ENCODE assay signal across 17 cellular contexts in genomic region chr3:129384594-129385323, GRCh38. TPM values are rescaled to one million over a fixed set of nuclear protein-coding genes. Genes with fewer than 3 reads are reported as not detected.
DNase-seq lines count a peak whose midpoint lies in the region; ATAC-seq, FAIRE-seq and TF ChIP-seq lines count a peak whose summit lies in the region.
"Had no signal": no experiment of that assay in that cellular context is flagged by ENCODE, and none has a peak within 500 bp of the region (broad histone marks: within the 10 kb centered on the region; RNA-seq: fewer than 3 reads in every experiment).

No MANE protein-coding gene starts in this region.

- no peaks in the 10 kb centered on the region for H3K9me3 Mint-ChIP-seq in activated CD8-positive, alpha-beta T cell treated with anti-CD3 and anti-CD28 coated beads for 36 hours
- no peaks in the 10 kb centered on the region for H3K9me3 Mint-ChIP-seq in activated CD8-positive, alpha-beta T cell treated with anti-CD3 and anti-CD28 coated beads, Interleukin-2, amount 10 ng/mL, durations not matched to agents 7 days and 5 days (ENCODE audit: insufficient read depth)
- no peaks in the 10 kb centered on the region for H3K9me3 Mint-ChIP-seq in effector memory CD8-positive, alpha-beta T cell
- H3K9me3 Mint-ChIP-seq: CD4-positive, alpha-beta memory T cell had no signal

- no peak overlapping the region for H3K4me3 ChIP-seq in neuronal stem cell (ENCODE audit: low read length in 2 of 2)

- H3K23ac ChIP-seq in neuronal stem cell (ENCODE audit: low read depth, low read length, poor library complexity): no peak overlapping the region

- H2BK120ac ChIP-seq in neuronal stem cell (ENCODE audit: low read depth, low read length): no peak overlapping the region

- H2BK15ac ChIP-seq in neuronal stem cell (ENCODE audit: low read length): no peak overlapping the region

- no peak overlapping the region for H2AK5ac ChIP-seq in neuronal stem cell (ENCODE audit: low read depth, low read length)

- no peak overlapping the region for H3K4me3 Mint-ChIP-seq in activated CD8-positive, alpha-beta T cell treated with anti-CD3 and anti-CD28 coated beads for 36 hours
- H3K4me3 Mint-ChIP-seq in activated CD8-positive, alpha-beta T cell treated with anti-CD3 and anti-CD28 coated beads, Interleukin-2, amount 10 ng/mL, durations not matched to agents 7 days and 5 days: no peak overlapping the region
- H3K4me3 Mint-ChIP-seq in effector memory CD8-positive, alpha-beta T cell: no peak overlapping the region

- H3K27ac ChIP-seq in neuronal stem cell (replicated peaks; ENCODE audit: low read length): no peak overlapping the region

- H3K27me3 ChIP-seq in neuronal stem cell (ENCODE audit: control insufficient read depth in 3 of 3, insufficient read depth in 3 of 3, low read depth in 1 of 3, low read length in 3 of 3): no peaks in the 10 kb centered on the region

- H2BK5ac ChIP-seq in neuronal stem cell (ENCODE audit: low read length): no peak overlapping the region

- no peak overlapping the region for H4K8ac ChIP-seq in neuronal stem cell (ENCODE audit: low read depth, low read length)

- no peak overlapping the region for H4K91ac ChIP-seq in neuronal stem cell (ENCODE audit: low read depth, low read length, poor library complexity)

- TF ChIP-seq CTCF in activated CD8-positive, alpha-beta T cell treated with anti-CD3 and anti-CD28 coated beads for 36 hours (IDR thresholded peaks at IDR 0.05): no peak

- H3K36me3 ChIP-seq in neuronal stem cell (replicated peaks in 1 of 2; ENCODE audit: control insufficient read depth in 2 of 2, insufficient read depth in 2 of 2, low read length in 2 of 2): peaks cover 19 to 31% of the 10 kb centered on the region in 2 donors

- FAIRE-seq in GM12892 (lab: Jason Lieb, UNC): no peak
- FAIRE-seq: D721Med had no signal

- H3K9me3 ChIP-seq in neuronal stem cell (replicated peaks in 1 of 2; ENCODE audit: control insufficient read depth in 2 of 2, insufficient read depth in 1 of 2, low read depth in 1 of 2, low read length in 2 of 2): peaks cover 0 to 5% of the 10 kb centered on the region in 2 donors

- H2BK12ac ChIP-seq in neuronal stem cell (ENCODE audit: low read length): no peak overlapping the region

- no peak for ATAC-seq in activated CD8-positive, alpha-beta T cell treated with anti-CD3 and anti-CD28 coated beads for 36 hours
- no peak for ATAC-seq in activated CD8-positive, alpha-beta T cell treated with anti-CD3 and anti-CD28 coated beads, Interleukin-2, amount 10 ng/mL, durations not matched to agents 7 days and 5 days
- no peak for ATAC-seq in effector memory CD8-positive, alpha-beta T cell (replicated peaks)
- no peak for ATAC-seq in GM18517 (IDR thresholded peaks at IDR 0.05; ENCODE audit: unreplicated experiment)
- ATAC-seq: PC-3 had no signal

- no peak overlapping the region for H2AFZ ChIP-seq in neuronal stem cell (ENCODE audit: low read length)

- H3K27me3 Mint-ChIP-seq in activated CD8-positive, alpha-beta T cell treated with anti-CD3 and anti-CD28 coated beads for 36 hours: no peaks in the 10 kb centered on the region
- no peaks in the 10 kb centered on the region for H3K27me3 Mint-ChIP-seq in activated CD8-positive, alpha-beta T cell treated with anti-CD3 and anti-CD28 coated beads, Interleukin-2, amount 10 ng/mL, durations not matched to agents 7 days and 5 days (ENCODE audit: low read depth)
- no peaks in the 10 kb centered on the region for H3K27me3 Mint-ChIP-seq in effector memory CD8-positive, alpha-beta T cell
- H3K27me3 Mint-ChIP-seq: CD4-positive, alpha-beta memory T cell had no signal

- no peaks in the 10 kb centered on the region for H3K79me1 ChIP-seq in neuronal stem cell (ENCODE audit: low read depth, low read length)

- intact Hi-C loops in activated CD8-positive, alpha-beta T cell treated with anti-CD3 and anti-CD28 coated beads for 36 hours (cut with micrococcal nuclease): no loop called here

- peaks cover 22% of the 10 kb centered on the region for H3K36me3 Mint-ChIP-seq in activated CD8-positive, alpha-beta T cell treated with anti-CD3 and anti-CD28 coated beads for 36 hours (ENCODE audit: low read depth)
- H3K36me3 Mint-ChIP-seq in activated CD8-positive, alpha-beta T cell treated with anti-CD3 and anti-CD28 coated beads, Interleukin-2, amount 10 ng/mL, durations not matched to agents 7 days and 5 days (ENCODE audit: low read depth): peaks cover 16% of the 10 kb centered on the region
- peaks cover 18% of the 10 kb centered on the region for H3K36me3 Mint-ChIP-seq in effector memory CD8-positive, alpha-beta T cell (ENCODE audit: insufficient read depth)

- no peak overlapping the region for H3K14ac ChIP-seq in neuronal stem cell (ENCODE audit: low read length)

- POLR2A ChIA-PET in activated CD8-positive, alpha-beta T cell treated with anti-CD3 and anti-CD28 coated beads for 36 hours (lab: Charles Lee): no interaction called here
- POLR2A ChIA-PET in activated CD8-positive, alpha-beta T cell treated with anti-CD3 and anti-CD28 coated beads, Interleukin-2, amount 10 ng/mL, durations not matched to agents 7 days and 5 days (lab: Charles Lee): no interaction called here

- H3K27ac Mint-ChIP-seq in activated CD8-positive, alpha-beta T cell treated with anti-CD3 and anti-CD28 coated beads for 36 hours: peak overlapping the region; percentile 21
- no peak overlapping the region for H3K27ac Mint-ChIP-seq in activated CD8-positive, alpha-beta T cell treated with anti-CD3 and anti-CD28 coated beads, Interleukin-2, amount 10 ng/mL, durations not matched to agents 7 days and 5 days
- H3K27ac Mint-ChIP-seq in effector memory CD8-positive, alpha-beta T cell: peak overlapping the region; percentile 7 to 49

- H3K9ac ChIP-seq in neuronal stem cell (ENCODE audit: low read depth, low read length, poor library complexity): peak overlapping the region; percentile 30

- H3K4me1 Mint-ChIP-seq in activated CD8-positive, alpha-beta T cell treated with anti-CD3 and anti-CD28 coated beads for 36 hours (ENCODE audit: low read depth): no peaks in the 10 kb centered on the region
- H3K4me1 Mint-ChIP-seq in activated CD8-positive, alpha-beta T cell treated with anti-CD3 and anti-CD28 coated beads, Interleukin-2, amount 10 ng/mL, durations not matched to agents 7 days and 5 days (ENCODE audit: low read depth): no peaks in the 10 kb centered on the region
- no peaks in the 10 kb centered on the region for H3K4me1 Mint-ChIP-seq in effector memory CD8-positive, alpha-beta T cell (ENCODE audit: low read depth in 2 of 2)

- TF ChIP-seq POLR2A in GM12892 (IDR thresholded peaks at IDR 0.05; ENCODE audit: low read depth, low read length): no peak

- CTCF ChIA-PET in activated CD8-positive, alpha-beta T cell treated with anti-CD3 and anti-CD28 coated beads for 36 hours (lab: Charles Lee): interaction anchor here (1.4 kb wide), 1 partner anchor 73 kb away, joined by 4 read pairs; no protein-coding TSS in a partner anchor
- CTCF ChIA-PET in activated CD8-positive, alpha-beta T cell treated with anti-CD3 and anti-CD28 coated beads, Interleukin-2, amount 10 ng/mL, durations not matched to agents 7 days and 5 days (lab: Charles Lee): interaction anchor here (0.9 to 1.4 kb wide), 2 partner anchors 15 to 25 kb away, joined by 3 to 4 read pairs; no protein-coding TSS in a partner anchor

- no peak overlapping the region for H3K4ac ChIP-seq in neuronal stem cell (ENCODE audit: low read length)

- H3K4me2 ChIP-seq in neuronal stem cell (ENCODE audit: insufficient read depth, low read length, poor library complexity, severe bottlenecking): no peak overlapping the region

- DNase-seq in activated CD8-positive, alpha-beta T cell treated with anti-CD3 and anti-CD28 coated beads for 36 hours: no peak
- DNase-seq in activated CD8-positive, alpha-beta T cell treated with anti-CD3 and anti-CD28 coated beads, Interleukin-2, amount 10 ng/mL, durations not matched to agents 7 days and 5 days: no peak
- peak; percentile 50 for DNase-seq in NCI-H2171 (lab: John Stamatoyannopoulos, UW)
- DNase-seq in effector memory CD8-positive, alpha-beta T cell: no peak
- DNase-seq in neuronal stem cell (ENCODE audit: low spot score): no peak
- DNase-seq in GM12892 (ENCODE audit: insufficient read length): no peak
- no peak for DNase-seq in ecto neural progenitor cell (ENCODE audit: low spot score)
- DNase-seq: CD4-positive, alpha-beta memory T cell; GF-D8; HCEC 1CT; MM.1S; NCI-H1930; NCI-H2227 treated with DMSO at 0.1 percent for 48 hours; NCI-H524 treated with DMSO at 0.1 percent for 48 hours; PC-3 had no signal

- no peak overlapping the region for H3K18ac ChIP-seq in neuronal stem cell (ENCODE audit: low read length)

- H3K4me1 ChIP-seq in neuronal stem cell (ENCODE audit: control insufficient read depth in 2 of 2, insufficient read depth in 1 of 2, low read depth in 1 of 2, low read length in 2 of 2): peaks cover 5% of the 10 kb centered on the region in 2 donors

- no CpG with 5 or more reads among the region's 18 CpGs for WGBS in neuronal stem cell (ENCODE audit: extremely low coverage in 2 of 2, insufficient read length in 2 of 2, insufficient replicate concordance in 1 of 2), 2 donors

RNA-seq across cellular contexts. Expression of gene EFCAB12, which starts 43.7 kb away (rescaled TPM):
- under 1 TPM; 0.56 to 0.65 TPM for total RNA-seq in activated CD8-positive, alpha-beta T cell treated with anti-CD3 and anti-CD28 coated beads for 36 hours
- under 1 TPM; 0.42 to 0.45 TPM for total RNA-seq in activated CD8-positive, alpha-beta T cell treated with anti-CD3 and anti-CD28 coated beads, Interleukin-2, amount 10 ng/mL, durations not matched to agents 7 days and 5 days
- 1.3 TPM for polyA plus RNA-seq in neuronal stem cell (2013, experiment 1 of 2)
- polyA plus RNA-seq in neuronal stem cell (2013, experiment 2 of 2): 1.2 TPM
- 0.76 TPM for polyA plus RNA-seq in GM12892 (2012; ENCODE audit: missing spikeins)

RNA-seq across cellular contexts. Expression of gene MBD4, which starts 55.0 kb away (rescaled TPM):
- total RNA-seq in activated CD8-positive, alpha-beta T cell treated with anti-CD3 and anti-CD28 coated beads for 36 hours: 10 to 100 TPM; 38.9 to 44.5 TPM
- 10 to 100 TPM; 50.1 to 50.6 TPM for total RNA-seq in activated CD8-positive, alpha-beta T cell treated with anti-CD3 and anti-CD28 coated beads, Interleukin-2, amount 10 ng/mL, durations not matched to agents 7 days and 5 days
- 46.1 TPM for polyA plus RNA-seq in neuronal stem cell (2013, experiment 1 of 2)
- polyA plus RNA-seq in neuronal stem cell (2013, experiment 2 of 2): 47.3 TPM
- polyA plus RNA-seq in GM12892 (2012; ENCODE audit: missing spikeins): 32.3 TPM

RNA-seq across cellular contexts. Expression of gene IFT122, which starts 55.3 kb away (rescaled TPM):
- 10 to 100 TPM; 18.9 to 20.4 TPM for total RNA-seq in activated CD8-positive, alpha-beta T cell treated with anti-CD3 and anti-CD28 coated beads for 36 hours
- total RNA-seq in activated CD8-positive, alpha-beta T cell treated with anti-CD3 and anti-CD28 coated beads, Interleukin-2, amount 10 ng/mL, durations not matched to agents 7 days and 5 days: 10 to 100 TPM; 22.3 to 25.6 TPM
- 22.3 TPM for polyA plus RNA-seq in neuronal stem cell (2013, experiment 1 of 2)
- polyA plus RNA-seq in neuronal stem cell (2013, experiment 2 of 2): 21.0 TPM
- 7.1 TPM for polyA plus RNA-seq in GM12892 (2012; ENCODE audit: missing spikeins)
